ENCODE assay signal across 8 cellular contexts in genomic region chr2:213934560-213934959, GRCh38.
DNase-seq lines count a peak whose midpoint lies in the region; ATAC-seq and TF ChIP-seq lines count a peak whose summit lies in the region.

No MANE protein-coding gene starts in this region.

- H3K27ac Mint-ChIP-seq in osteocyte (ENCODE audit: unreplicated experiment), result no peak overlapping the region

- H3K4me3 Mint-ChIP-seq in osteocyte (ENCODE audit: unreplicated experiment), result no peak overlapping the region

- peak; percentile 98 for ATAC-seq in HG03442 (IDR thresholded peaks at IDR 0.05; ENCODE audit: unreplicated experiment)

- H3K4me3 ChIP-seq in GM12864 (ENCODE audit: low read depth, low read length) (no peak overlapping the region), tibial artery (no peak overlapping the region), ascending aorta (no peak overlapping the region)

- TF ChIP-seq CTCF in GM12864 (IDR thresholded peaks at IDR 0.05; ENCODE audit: low read depth, low read length, missing control alignments) (peak; percentile 53), GM20000 (IDR thresholded peaks at IDR 0.05; ENCODE audit: extremely low read depth, missing control alignments) (peak; percentile 24), osteocyte (IDR thresholded peaks at IDR 0.05) (peak; percentile 44), tibial artery (IDR thresholded peaks at IDR 0.05) (peak in 1 of 2 experiments; percentile 24), ascending aorta (IDR thresholded peaks at IDR 0.05) (peak in 1 of 3 experiments; percentile 25)

- no peaks in the 10 kb centered on the region for H3K27me3 Mint-ChIP-seq in osteocyte (ENCODE audit: unreplicated experiment)

- H3K36me3 ChIP-seq in tibial artery, result no peaks in the 10 kb centered on the region
- no peaks in the 10 kb centered on the region for H3K36me3 ChIP-seq in ascending aorta

- no peaks in the 10 kb centered on the region for H3K4me1 ChIP-seq in tibial artery
- H3K4me1 ChIP-seq in ascending aorta, result no peaks in the 10 kb centered on the region

- intact Hi-C loops in tibial artery (cut with DNase I; ENCODE audit: low total_unique reads), result no loop called here
- intact Hi-C loops in ascending aorta (cut with DNase I), result loop anchor here (5.0 kb wide), 1 partner anchor 682 kb away; no protein-coding TSS in a partner anchor

- DNase-seq in GM12864 (ENCODE audit: low read depth), result peak; percentile 31
- peak; percentile 56 for DNase-seq in GM20000 (ENCODE audit: low spot score)
- DNase-seq in amniotic epithelial cell (ENCODE audit: low read depth), result peak; percentile 4
- no peak for DNase-seq in osteocyte (ENCODE audit: extremely low spot score, unreplicated experiment)
- no peak for DNase-seq in tibial artery
- no peak for DNase-seq in D341Med (ENCODE audit: low spot score)
- DNase-seq in ascending aorta (ENCODE audit: low spot score in 2 of 2), result no peak

- H3K9me3 Mint-ChIP-seq in osteocyte (ENCODE audit: unreplicated experiment), result peaks cover 7% of the 10 kb centered on the region

- no peaks in the 10 kb centered on the region for H3K4me1 Mint-ChIP-seq in osteocyte (ENCODE audit: unreplicated experiment)

- no peaks in the 10 kb centered on the region for H3K27me3 ChIP-seq in tibial artery
- no peaks in the 10 kb centered on the region for H3K27me3 ChIP-seq in ascending aorta

- H3K9me3 ChIP-seq in tibial artery (no peaks in the 10 kb centered on the region), ascending aorta (no peaks in the 10 kb centered on the region)

- no peaks in the 10 kb centered on the region for H3K36me3 Mint-ChIP-seq in osteocyte (ENCODE audit: unreplicated experiment)

- H3K27ac ChIP-seq in tibial artery (no peak overlapping the region), ascending aorta (no peak overlapping the region)

Comparison
In these comparisons a context has a peak if more than half of its experiments do, and no peak if none do; other contexts are left out.
1. DNase-seq: peak in GM12864 (single experiment), GM20000 (single experiment) and amniotic epithelial cell (single experiment); none in osteocyte (single experiment), tibial artery (0 of 2), D341Med (single experiment) and ascending aorta (0 of 2).